In the genomic region with DNA sequence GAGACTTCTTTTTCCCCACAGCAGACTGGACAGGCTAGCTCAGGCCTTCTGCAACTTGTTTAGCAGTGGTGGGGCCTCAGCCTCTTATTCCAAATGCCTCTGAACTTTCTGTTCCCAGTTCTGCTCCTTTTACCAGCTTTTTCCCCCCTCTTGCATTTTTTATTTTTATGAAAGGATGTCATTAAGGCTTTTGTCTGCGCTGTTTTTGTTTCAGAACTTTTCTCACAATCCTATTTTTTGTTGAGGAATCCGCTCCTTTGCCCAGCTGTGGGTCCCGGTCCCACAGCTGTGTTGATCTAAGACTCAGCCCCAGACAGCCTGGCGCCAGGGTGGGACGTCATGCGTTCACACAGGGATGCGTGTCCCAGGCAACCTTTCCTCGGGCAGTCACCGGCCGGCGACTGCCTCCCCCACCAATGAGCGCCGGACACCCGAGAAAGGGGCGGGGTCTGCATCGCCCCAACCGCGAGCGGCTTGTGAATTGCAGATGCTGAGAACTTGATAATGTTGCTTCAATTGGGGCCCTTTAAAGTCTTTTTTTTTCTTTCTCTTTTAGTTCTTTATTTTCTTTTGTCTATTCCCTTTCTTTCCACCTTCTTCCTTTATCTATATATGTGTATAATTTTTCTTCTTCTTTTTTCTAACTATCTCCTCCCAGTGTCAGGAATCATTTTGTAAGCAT, we compare ENCODE assay signal across 8 cellular contexts. TPM values are rescaled to one million over a fixed set of nuclear protein-coding genes. Genes with fewer than 3 reads are reported as not detected.
DNase-seq lines count a peak whose midpoint lies in the region; ATAC-seq, FAIRE-seq and TF ChIP-seq lines count a peak whose summit lies in the region.

No MANE protein-coding gene starts in this region.

- H3K9me3 ChIP-seq in muscle layer of colon (ENCODE audit: low read length) (no peaks in the 10 kb centered on the region), upper lobe of left lung (no peaks in the 10 kb centered on the region)

- peak; percentile 95 for DNase-seq in GM04504 (ENCODE audit: low read depth)
- peak; percentile 92 for DNase-seq in NCI-H2081 treated with DMSO at 0.1 percent for 48 hours (lab: John Stamatoyannopoulos, UW)
- DNase-seq in fibroblast of gingiva (ENCODE audit: low read depth): peak; percentile 98
- peak; percentile 94 to 97 for DNase-seq in upper lobe of left lung
- DNase-seq in GM19239 (ENCODE audit: insufficient read length, low spot score): no peak

- H3K27ac ChIP-seq in 22Rv1 (peak overlapping the region; percentile 100), VCaP (peak overlapping the region; percentile 95), muscle layer of colon (ENCODE audit: low read depth, low read length) (peak overlapping the region; percentile 82), upper lobe of left lung (peak overlapping the region; percentile 92 to 97 (median 94))

- peak overlapping the region; percentile 13 for H3K9ac ChIP-seq in muscle layer of colon (ENCODE audit: low read length)

- peak in 2 of 4 donors; percentile 60 to 78 for TF ChIP-seq POLR2A in upper lobe of left lung (IDR thresholded peaks at IDR 0.05)

- H3K4me3 ChIP-seq in muscle layer of colon (ENCODE audit: low read depth in 1 of 2, low read length in 2 of 2) (peak overlapping the region in 1 of 2 donors; percentile 36), upper lobe of left lung (peak overlapping the region in 2 of 4 donors; percentile 7 to 9)

- FAIRE-seq in GM19239 (lab: Jason Lieb, UNC): no peak

- peak in 2 of 4 donors; percentile 67 to 68 for TF ChIP-seq EP300 in upper lobe of left lung (IDR thresholded peaks at IDR 0.05)

- H3K4me1 ChIP-seq in muscle layer of colon (ENCODE audit: insufficient read depth, low read length) (peaks cover 51% of the 10 kb centered on the region), upper lobe of left lung (peaks cover 41 to 63% (median 43%) of the 10 kb centered on the region in 4 donors)

- TF ChIP-seq CTCF in 22Rv1 (IDR thresholded peaks at IDR 0.05) (no peak), VCaP (conservative IDR thresholded peaks at IDR 0.05) (no peak), upper lobe of left lung (IDR thresholded peaks at IDR 0.05) (no peak)

- peaks cover 4% of the 10 kb centered on the region for H3K36me3 ChIP-seq in muscle layer of colon (ENCODE audit: insufficient read depth, low read length)
- peaks cover 0 to 17% (median 0%) of the 10 kb centered on the region in 4 donors for H3K36me3 ChIP-seq in upper lobe of left lung

- peak; percentile 83 to 91 for ATAC-seq in upper lobe of left lung (ENCODE audit: low FRiP score in 2 of 2)

- WGBS in upper lobe of left lung, 2 donors: 2 to 3% methylated on average over 19 of the region's 19 CpGs

- no peaks in the 10 kb centered on the region for H3K27me3 ChIP-seq in muscle layer of colon (ENCODE audit: control insufficient read depth in 1 of 2, insufficient read depth in 2 of 2, low read length in 2 of 2)
- H3K27me3 ChIP-seq in upper lobe of left lung: no peaks in the 10 kb centered on the region

RNA-seq across cellular contexts. Expression of a gene that starts 3.0 kb away (rescaled TPM):
- 100 to 1,000 TPM in 4 of 6 donors, 10 to 100 TPM in 2; 75.4 to 269 (median 135) TPM for total RNA-seq in upper lobe of left lung

RNA-seq across cellular contexts. Expression of a gene that starts 31.2 kb away (rescaled TPM):
- total RNA-seq in upper lobe of left lung: 1 to 10 TPM in 5 of 6 donors, under 1 TPM in 1; 0.69 to 1.9 (median 1.1) TPM
